1 cellular context compared by ENCODE assay signal in the genomic region with DNA sequence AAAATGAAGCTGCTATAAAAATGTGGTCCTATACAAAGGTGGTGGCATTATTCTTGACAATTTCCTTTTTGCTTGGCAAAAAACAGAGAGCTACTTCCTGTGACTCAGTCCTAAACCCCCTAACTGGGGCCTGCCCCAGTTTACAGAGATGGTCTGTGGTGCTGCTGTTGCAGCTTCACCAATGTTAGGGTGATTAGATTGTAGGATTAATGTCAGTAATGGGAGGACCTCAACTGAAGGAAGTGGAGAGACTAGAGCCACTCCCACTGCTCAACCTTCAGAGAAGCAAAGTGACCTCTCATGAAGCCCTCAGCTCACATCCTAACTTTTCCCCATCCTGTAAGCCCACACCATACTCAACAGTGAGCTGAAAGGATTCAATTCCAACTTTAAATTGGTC.
TF ChIP-seq lines count a peak whose summit lies in the region.

No MANE protein-coding gene starts in this region.

TF ChIP-seq in GM23338, 12 proteins besides CTCF, POLR2A, EP300 and RAD21 (continued from another document):
- TF ChIP-seq, protein P1, sequence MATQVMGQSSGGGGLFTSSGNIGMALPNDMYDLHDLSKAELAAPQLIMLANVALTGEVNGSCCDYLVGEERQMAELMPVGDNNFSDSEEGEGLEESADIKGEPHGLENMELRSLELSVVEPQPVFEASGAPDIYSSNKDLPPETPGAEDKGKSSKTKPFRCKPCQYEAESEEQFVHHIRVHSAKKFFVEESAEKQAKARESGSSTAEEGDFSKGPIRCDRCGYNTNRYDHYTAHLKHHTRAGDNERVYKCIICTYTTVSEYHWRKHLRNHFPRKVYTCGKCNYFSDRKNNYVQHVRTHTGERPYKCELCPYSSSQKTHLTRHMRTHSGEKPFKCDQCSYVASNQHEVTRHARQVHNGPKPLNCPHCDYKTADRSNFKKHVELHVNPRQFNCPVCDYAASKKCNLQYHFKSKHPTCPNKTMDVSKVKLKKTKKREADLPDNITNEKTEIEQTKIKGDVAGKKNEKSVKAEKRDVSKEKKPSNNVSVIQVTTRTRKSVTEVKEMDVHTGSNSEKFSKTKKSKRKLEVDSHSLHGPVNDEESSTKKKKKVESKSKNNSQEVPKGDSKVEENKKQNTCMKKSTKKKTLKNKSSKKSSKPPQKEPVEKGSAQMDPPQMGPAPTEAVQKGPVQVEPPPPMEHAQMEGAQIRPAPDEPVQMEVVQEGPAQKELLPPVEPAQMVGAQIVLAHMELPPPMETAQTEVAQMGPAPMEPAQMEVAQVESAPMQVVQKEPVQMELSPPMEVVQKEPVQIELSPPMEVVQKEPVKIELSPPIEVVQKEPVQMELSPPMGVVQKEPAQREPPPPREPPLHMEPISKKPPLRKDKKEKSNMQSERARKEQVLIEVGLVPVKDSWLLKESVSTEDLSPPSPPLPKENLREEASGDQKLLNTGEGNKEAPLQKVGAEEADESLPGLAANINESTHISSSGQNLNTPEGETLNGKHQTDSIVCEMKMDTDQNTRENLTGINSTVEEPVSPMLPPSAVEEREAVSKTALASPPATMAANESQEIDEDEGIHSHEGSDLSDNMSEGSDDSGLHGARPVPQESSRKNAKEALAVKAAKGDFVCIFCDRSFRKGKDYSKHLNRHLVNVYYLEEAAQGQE (IDR thresholded peaks at IDR 0.05; ENCODE audit: unreplicated experiment): no peak
- TF ChIP-seq POLR2AphosphoS5 (IDR thresholded peaks at IDR 0.05; ENCODE audit: low read depth): no peak
- no peak for TF ChIP-seq NANOG (IDR thresholded peaks at IDR 0.05; ENCODE audit: borderline replicate concordance)
- TF ChIP-seq ZNF114 (CRISPR knock-in tag; IDR thresholded peaks at IDR 0.05): no peak
- TF ChIP-seq, protein P2, sequence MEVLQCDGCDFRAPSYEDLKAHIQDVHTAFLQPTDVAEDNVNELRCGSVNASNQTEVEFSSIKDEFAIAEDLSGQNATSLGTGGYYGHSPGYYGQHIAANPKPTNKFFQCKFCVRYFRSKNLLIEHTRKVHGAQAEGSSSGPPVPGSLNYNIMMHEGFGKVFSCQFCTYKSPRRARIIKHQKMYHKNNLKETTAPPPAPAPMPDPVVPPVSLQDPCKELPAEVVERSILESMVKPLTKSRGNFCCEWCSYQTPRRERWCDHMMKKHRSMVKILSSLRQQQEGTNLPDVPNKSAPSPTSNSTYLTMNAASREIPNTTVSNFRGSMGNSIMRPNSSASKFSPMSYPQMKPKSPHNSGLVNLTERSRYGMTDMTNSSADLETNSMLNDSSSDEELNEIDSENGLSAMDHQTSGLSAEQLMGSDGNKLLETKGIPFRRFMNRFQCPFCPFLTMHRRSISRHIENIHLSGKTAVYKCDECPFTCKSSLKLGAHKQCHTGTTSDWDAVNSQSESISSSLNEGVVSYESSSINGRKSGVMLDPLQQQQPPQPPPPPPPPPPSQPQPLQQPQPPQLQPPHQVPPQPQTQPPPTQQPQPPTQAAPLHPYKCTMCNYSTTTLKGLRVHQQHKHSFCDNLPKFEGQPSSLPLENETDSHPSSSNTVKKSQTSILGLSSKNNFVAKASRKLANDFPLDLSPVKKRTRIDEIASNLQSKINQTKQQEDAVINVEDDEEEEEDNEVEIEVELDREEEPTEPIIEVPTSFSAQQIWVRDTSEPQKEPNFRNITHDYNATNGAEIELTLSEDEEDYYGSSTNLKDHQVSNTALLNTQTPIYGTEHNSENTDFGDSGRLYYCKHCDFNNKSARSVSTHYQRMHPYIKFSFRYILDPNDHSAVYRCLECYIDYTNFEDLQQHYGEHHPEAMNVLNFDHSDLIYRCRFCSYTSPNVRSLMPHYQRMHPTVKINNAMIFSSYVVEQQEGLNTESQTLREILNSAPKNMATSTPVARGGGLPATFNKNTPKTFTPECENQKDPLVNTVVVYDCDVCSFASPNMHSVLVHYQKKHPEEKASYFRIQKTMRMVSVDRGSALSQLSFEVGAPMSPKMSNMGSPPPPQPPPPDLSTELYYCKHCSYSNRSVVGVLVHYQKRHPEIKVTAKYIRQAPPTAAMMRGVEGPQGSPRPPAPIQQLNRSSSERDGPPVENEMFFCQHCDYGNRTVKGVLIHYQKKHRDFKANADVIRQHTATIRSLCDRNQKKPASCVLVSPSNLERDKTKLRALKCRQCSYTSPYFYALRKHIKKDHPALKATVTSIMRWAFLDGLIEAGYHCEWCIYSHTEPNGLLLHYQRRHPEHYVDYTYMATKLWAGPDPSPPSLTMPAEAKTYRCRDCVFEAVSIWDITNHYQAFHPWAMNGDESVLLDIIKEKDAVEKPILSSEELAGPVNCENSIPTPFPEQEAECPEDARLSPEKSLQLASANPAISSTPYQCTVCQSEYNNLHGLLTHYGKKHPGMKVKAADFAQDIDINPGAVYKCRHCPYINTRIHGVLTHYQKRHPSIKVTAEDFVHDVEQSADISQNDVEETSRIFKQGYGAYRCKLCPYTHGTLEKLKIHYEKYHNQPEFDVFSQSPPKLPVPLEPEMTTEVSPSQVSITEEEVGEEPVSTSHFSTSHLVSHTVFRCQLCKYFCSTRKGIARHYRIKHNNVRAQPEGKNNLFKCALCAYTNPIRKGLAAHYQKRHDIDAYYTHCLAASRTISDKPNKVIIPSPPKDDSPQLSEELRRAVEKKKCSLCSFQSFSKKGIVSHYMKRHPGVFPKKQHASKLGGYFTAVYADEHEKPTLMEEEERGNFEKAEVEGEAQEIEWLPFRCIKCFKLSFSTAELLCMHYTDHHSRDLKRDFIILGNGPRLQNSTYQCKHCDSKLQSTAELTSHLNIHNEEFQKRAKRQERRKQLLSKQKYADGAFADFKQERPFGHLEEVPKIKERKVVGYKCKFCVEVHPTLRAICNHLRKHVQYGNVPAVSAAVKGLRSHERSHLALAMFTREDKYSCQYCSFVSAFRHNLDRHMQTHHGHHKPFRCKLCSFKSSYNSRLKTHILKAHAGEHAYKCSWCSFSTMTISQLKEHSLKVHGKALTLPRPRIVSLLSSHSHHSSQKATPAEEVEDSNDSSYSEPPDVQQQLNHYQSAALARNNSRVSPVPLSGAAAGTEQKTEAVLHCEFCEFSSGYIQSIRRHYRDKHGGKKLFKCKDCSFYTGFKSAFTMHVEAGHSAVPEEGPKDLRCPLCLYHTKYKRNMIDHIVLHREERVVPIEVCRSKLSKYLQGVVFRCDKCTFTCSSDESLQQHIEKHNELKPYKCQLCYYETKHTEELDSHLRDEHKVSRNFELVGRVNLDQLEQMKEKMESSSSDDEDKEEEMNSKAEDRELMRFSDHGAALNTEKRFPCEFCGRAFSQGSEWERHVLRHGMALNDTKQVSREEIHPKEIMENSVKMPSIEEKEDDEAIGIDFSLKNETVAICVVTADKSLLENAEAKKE (CRISPR knock-in tag; IDR thresholded peaks at IDR 0.05): no peak
- TF ChIP-seq, protein P3, sequence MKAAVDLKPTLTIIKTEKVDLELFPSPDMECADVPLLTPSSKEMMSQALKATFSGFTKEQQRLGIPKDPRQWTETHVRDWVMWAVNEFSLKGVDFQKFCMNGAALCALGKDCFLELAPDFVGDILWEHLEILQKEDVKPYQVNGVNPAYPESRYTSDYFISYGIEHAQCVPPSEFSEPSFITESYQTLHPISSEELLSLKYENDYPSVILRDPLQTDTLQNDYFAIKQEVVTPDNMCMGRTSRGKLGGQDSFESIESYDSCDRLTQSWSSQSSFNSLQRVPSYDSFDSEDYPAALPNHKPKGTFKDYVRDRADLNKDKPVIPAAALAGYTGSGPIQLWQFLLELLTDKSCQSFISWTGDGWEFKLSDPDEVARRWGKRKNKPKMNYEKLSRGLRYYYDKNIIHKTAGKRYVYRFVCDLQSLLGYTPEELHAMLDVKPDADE (IDR thresholded peaks at IDR 0.05): no peak
- TF ChIP-seq ZNF331 (CRISPR knock-in tag; IDR thresholded peaks at IDR 0.05; ENCODE audit: low read depth): no peak
- no peak for TF ChIP-seq JUNB (IDR thresholded peaks at IDR 0.05; ENCODE audit: unreplicated experiment)
- TF ChIP-seq EZH2phosphoT487 (IDR thresholded peaks at IDR 0.05; ENCODE audit: unreplicated experiment): no peak
